ENCODE assay signal across 18 cellular contexts in the genomic region with DNA sequence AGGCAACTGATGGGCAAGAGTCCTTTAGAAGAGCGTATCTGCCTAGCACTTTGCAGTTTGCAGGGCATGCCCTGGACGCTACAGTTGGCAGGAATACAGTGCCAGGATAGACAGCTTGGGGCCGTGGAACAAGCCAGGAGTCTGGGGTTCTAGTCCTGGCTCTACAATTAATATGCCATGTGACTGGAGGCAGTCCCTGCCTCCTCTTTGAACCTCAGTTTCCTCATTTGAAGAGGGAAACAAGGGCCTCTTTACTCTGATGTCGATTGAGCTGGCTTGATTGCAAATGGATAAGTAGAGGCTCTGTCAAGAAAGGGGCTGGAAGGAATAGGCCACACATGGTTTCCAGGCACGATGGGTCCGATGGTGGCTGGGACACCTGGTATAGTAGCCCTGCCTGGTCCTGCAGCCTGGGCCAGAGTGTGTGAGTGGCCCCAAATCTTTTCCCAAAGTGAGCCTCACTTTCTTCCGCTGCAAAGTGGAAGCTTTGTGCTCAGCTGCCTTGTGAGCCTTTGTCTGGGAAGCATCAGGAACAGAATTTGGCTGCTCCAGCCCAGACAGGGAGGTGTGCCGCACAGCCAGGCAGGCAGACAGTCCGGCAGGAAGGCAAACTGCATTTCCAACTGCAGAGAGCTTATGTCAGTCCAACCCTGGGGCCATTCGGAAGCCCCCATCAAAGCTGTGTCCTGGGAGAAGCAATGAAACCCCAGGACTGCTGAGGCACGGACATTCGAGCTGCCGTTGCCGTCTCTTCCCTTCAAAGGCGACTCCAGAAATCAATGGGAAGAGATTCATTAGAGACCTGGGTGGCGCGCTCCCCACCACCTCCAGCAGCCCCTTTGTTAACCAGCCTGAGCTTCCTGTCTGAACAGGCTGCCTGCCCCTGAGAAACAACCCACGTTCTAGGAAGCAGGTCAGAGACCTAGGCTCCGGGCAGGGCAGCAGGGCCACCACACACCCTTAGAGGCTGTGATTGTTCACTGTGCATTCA.
DNase-seq lines count a peak whose midpoint lies in the region; ATAC-seq and TF ChIP-seq lines count a peak whose summit lies in the region.
"Had no signal": no experiment of that assay in that cellular context is flagged by ENCODE, and none has a peak within 500 bp of the region (broad histone marks: within the 10 kb centered on the region; RNA-seq: fewer than 3 reads in every experiment).

No MANE protein-coding gene starts in this region.

- no peak overlapping the region for H3K9ac ChIP-seq in neuronal stem cell (ENCODE audit: low read depth, low read length, poor library complexity)

- no peak for TF ChIP-seq POLR2A in esophagus squamous epithelium (IDR thresholded peaks at IDR 0.05)

- H3K4me2 ChIP-seq in neuronal stem cell (ENCODE audit: insufficient read depth, low read length, poor library complexity, severe bottlenecking) = no peak overlapping the region

- H3K14ac ChIP-seq in neuronal stem cell (ENCODE audit: low read length) = no peak overlapping the region

- no peaks in the 10 kb centered on the region for H3K9me3 ChIP-seq in esophagus squamous epithelium
- no peaks in the 10 kb centered on the region for H3K9me3 ChIP-seq in neuronal stem cell (replicated peaks in 1 of 2; ENCODE audit: control insufficient read depth in 2 of 2, insufficient read depth in 1 of 2, low read depth in 1 of 2, low read length in 2 of 2)
- H3K9me3 ChIP-seq: SJSA1 had no signal

- no peak overlapping the region for H3K4me3 ChIP-seq in esophagus squamous epithelium
- no peak overlapping the region for H3K4me3 ChIP-seq in neuronal stem cell (ENCODE audit: low read length in 2 of 2)
- H3K4me3 ChIP-seq: SJSA1 had no signal

- H3K23ac ChIP-seq in neuronal stem cell (ENCODE audit: low read depth, low read length, poor library complexity) = no peak overlapping the region

- H3K36me3 ChIP-seq in esophagus squamous epithelium (peaks cover 0 to 68% (median 7%) of the 10 kb centered on the region in 3 donors), neuronal stem cell (replicated peaks in 1 of 2; ENCODE audit: control insufficient read depth in 2 of 2, insufficient read depth in 2 of 2, low read length in 2 of 2) (peaks cover 0 to 35% of the 10 kb centered on the region in 2 donors)

- ATAC-seq in T-cell (replicated peaks in 1 of 4) = no peak
- ATAC-seq: activated CD4-positive, CD25-positive, alpha-beta regulatory T cell treated with anti-CD3 and anti-CD28 coated beads, Interleukin-2, amount 50 U/mL, for 24 hours; activated T-cell treated with anti-CD3 and anti-CD28 coated beads, Interleukin-2, amount 50 U/mL, for 72 hours; esophagus mucosa; PC-3 had no signal

- intact Hi-C loops in esophagus squamous epithelium (cut with DNase I) = no loop called here

- POLR2A ChIA-PET in RWPE1 (lab: Yijun Ruan, JAX; ENCODE audit: low non-redundant PET) (no interaction called here), T-cell (lab: Charles Lee) (interaction anchor here in 1 of 2 donors (0.7 kb wide), 1 partner anchor 1585 kb away, joined by 3 read pairs; no protein-coding TSS in a partner anchor)

- H3K4me1 ChIP-seq in esophagus squamous epithelium (peaks cover 34 to 79% (median 58%) of the 10 kb centered on the region in 3 donors), neuronal stem cell (ENCODE audit: control insufficient read depth in 2 of 2, insufficient read depth in 1 of 2, low read depth in 1 of 2, low read length in 2 of 2) (peaks cover 40 to 52% of the 10 kb centered on the region in 2 donors)

- peak overlapping the region; percentile 85 for H3K27ac Mint-ChIP-seq in type B pancreatic cell
- H3K27ac Mint-ChIP-seq in T-cell = no peak overlapping the region
- H3K27ac Mint-ChIP-seq: activated naive CD8-positive, alpha-beta T cell treated with anti-CD3 and anti-CD28 coated beads for 36 hours; activated T-cell treated with anti-CD3 and anti-CD28 coated beads, Interleukin-2, amount 50 U/mL, for 72 hours had no signal

- H3K4me1 Mint-ChIP-seq in type B pancreatic cell (ENCODE audit: unreplicated experiment) (peaks cover 70% of the 10 kb centered on the region), T-cell (peaks cover 3 to 18% (median 10%) of the 10 kb centered on the region in 3 donors)

- H2BK12ac ChIP-seq in neuronal stem cell (ENCODE audit: low read length) = no peak overlapping the region

- H2AK5ac ChIP-seq in neuronal stem cell (ENCODE audit: low read depth, low read length) = peak overlapping the region; percentile 29

- H3K9me3 Mint-ChIP-seq in type B pancreatic cell (no peaks in the 10 kb centered on the region), T-cell (no peaks in the 10 kb centered on the region)
- H3K9me3 Mint-ChIP-seq: activated naive CD8-positive, alpha-beta T cell treated with anti-CD3 and anti-CD28 coated beads for 36 hours; activated T-cell treated with anti-CD3 and anti-CD28 coated beads, Interleukin-2, amount 50 U/mL, for 72 hours; nephron had no signal

- CTCF ChIA-PET in RWPE1 (lab: Yijun Ruan, JAX) = no interaction called here
- CTCF ChIA-PET in T-cell (lab: Charles Lee) = interaction anchor here (0.6 to 0.8 kb wide), 3 partner anchors 138 to 1228 kb away, joined by 3 to 6 read pairs (median 5); no protein-coding TSS in a partner anchor

- no peak overlapping the region for H4K91ac ChIP-seq in neuronal stem cell (ENCODE audit: low read depth, low read length, poor library complexity)

- H3K79me1 ChIP-seq in neuronal stem cell (ENCODE audit: low read depth, low read length) = no peaks in the 10 kb centered on the region

- no peak for TF ChIP-seq CTCF in RWPE1 (conservative IDR thresholded peaks at IDR 0.05; ENCODE audit: low read depth)
- TF ChIP-seq CTCF in esophagus squamous epithelium (IDR thresholded peaks at IDR 0.05) = no peak
- no peak for TF ChIP-seq CTCF in type B pancreatic cell (conservative IDR thresholded peaks at IDR 0.05)

- H3K4ac ChIP-seq in neuronal stem cell (ENCODE audit: low read length) = no peak overlapping the region

- H3K27me3 ChIP-seq in esophagus squamous epithelium (no peaks in the 10 kb centered on the region), neuronal stem cell (ENCODE audit: control insufficient read depth in 3 of 3, insufficient read depth in 3 of 3, low read depth in 1 of 3, low read length in 3 of 3) (no peaks in the 10 kb centered on the region)
- H3K27me3 ChIP-seq: SJSA1 had no signal

- H3K18ac ChIP-seq in neuronal stem cell (ENCODE audit: low read length) = peak overlapping the region; percentile 65

- H2AFZ ChIP-seq in neuronal stem cell (ENCODE audit: low read length) = peak overlapping the region; percentile 69

- H2BK120ac ChIP-seq in neuronal stem cell (ENCODE audit: low read depth, low read length) = no peak overlapping the region

- H3K27ac ChIP-seq in RWPE1 = peak overlapping the region; percentile 87
- H3K27ac ChIP-seq in esophagus squamous epithelium = peak overlapping the region; percentile 11 to 57 (median 43)
- H3K27ac ChIP-seq in neuronal stem cell (replicated peaks; ENCODE audit: low read length) = no peak overlapping the region
- H3K27ac ChIP-seq: SJSA1 had no signal

- H3K27me3 Mint-ChIP-seq in type B pancreatic cell (no peaks in the 10 kb centered on the region), T-cell (no peaks in the 10 kb centered on the region)
- H3K27me3 Mint-ChIP-seq: activated naive CD8-positive, alpha-beta T cell treated with anti-CD3 and anti-CD28 coated beads for 36 hours had no signal

- no peak overlapping the region for H3K4me3 Mint-ChIP-seq in type B pancreatic cell
- H3K4me3 Mint-ChIP-seq in T-cell = no peak overlapping the region
- H3K4me3 Mint-ChIP-seq: activated naive CD8-positive, alpha-beta T cell treated with anti-CD3 and anti-CD28 coated beads for 36 hours; activated T-cell treated with anti-CD3 and anti-CD28 coated beads, Interleukin-2, amount 50 U/mL, for 72 hours; nephron had no signal

- 45 to 71% methylated on average over 12 to 18 of the region's 19 CpGs for WGBS in esophagus squamous epithelium, 2 donors
- no CpG with 5 or more reads among the region's 19 CpGs for WGBS in neuronal stem cell (ENCODE audit: extremely low coverage in 2 of 2, insufficient read length in 2 of 2, insufficient replicate concordance in 1 of 2), 2 donors

- H2BK5ac ChIP-seq in neuronal stem cell (ENCODE audit: low read length) = no peak overlapping the region

- H3K36me3 Mint-ChIP-seq in type B pancreatic cell = peaks cover 25% of the 10 kb centered on the region
- H3K36me3 Mint-ChIP-seq in T-cell = peaks cover 3% of the 10 kb centered on the region
- H3K36me3 Mint-ChIP-seq: activated naive CD8-positive, alpha-beta T cell treated with anti-CD3 and anti-CD28 coated beads for 36 hours had no signal

- DNase-seq in RWPE1 (ENCODE audit: low spot score) (no peak), esophagus squamous epithelium (lab: John Stamatoyannopoulos, UW) (no peak), neuronal stem cell (ENCODE audit: low spot score) (no peak), type B pancreatic cell (ENCODE audit: extremely low spot score, unreplicated experiment) (no peak), HuH-7.5 (ENCODE audit: low spot score) (no peak), DMS53 treated with DMSO at 0.1 percent for 48 hours (lab: John Stamatoyannopoulos, UW; ENCODE audit: unreplicated experiment) (no peak), T-cell (no peak)
- DNase-seq: activated naive CD8-positive, alpha-beta T cell treated with anti-CD3 and anti-CD28 coated beads for 36 hours; activated T-cell treated with anti-CD3 and anti-CD28 coated beads, Interleukin-2, amount 50 U/mL, for 72 hours; DMS 273 treated with DMSO at 0.1 percent for 48 hours; NCI-H146; NCI-H748 treated with DMSO at 0.1 percent for 48 hours; PC-3; stimulated activated CD4-positive, alpha-beta T cell treated with anti-CD3 and anti-CD28 coated beads, Interleukin-1b, Interleukin-23, amount 100 ng/mL, for 48 hours had no signal

- H4K8ac ChIP-seq in neuronal stem cell (ENCODE audit: low read depth, low read length) = no peak overlapping the region

- no peak overlapping the region for H2BK15ac ChIP-seq in neuronal stem cell (ENCODE audit: low read length)
